22 cellular contexts compared by ENCODE assay signal in genomic region chr4:163201358-163201757, GRCh38.
"Had no signal": no experiment of that assay in that cellular context is flagged by ENCODE, and none has a peak within 500 bp of the region (broad histone marks: within the 10 kb centered on the region; RNA-seq: fewer than 3 reads in every experiment).

No MANE protein-coding gene starts in this region.

- ATAC-seq: Right ventricle myocardium inferior had no signal

- DNase-seq: Karpas-422, KG1, MG63, NCI-H1092, NCI-H1105 treated with DMSO at 0.1 percent for 48 hours, NCI-H1417 treated with DMSO at 0.1 percent for 48 hours, NCI-H146, NCI-H1694 treated with DMSO at 0.1 percent for 48 hours, NCI-H1930, NCI-H2081, NCI-H2107, NCI-H2227 treated with DMSO at 0.1 percent for 48 hours, NCI-H446, NCI-H510A, NCI-H524 treated with DMSO at 0.1 percent for 48 hours, NCI-H69, NCI-H774, PC-9, Peyer's patch, SHP77 treated with DMSO at 0.1 percent for 48 hours, SK-N-SH had no signal
